ENCODE assay signal across 26 cellular contexts in the genomic region with DNA sequence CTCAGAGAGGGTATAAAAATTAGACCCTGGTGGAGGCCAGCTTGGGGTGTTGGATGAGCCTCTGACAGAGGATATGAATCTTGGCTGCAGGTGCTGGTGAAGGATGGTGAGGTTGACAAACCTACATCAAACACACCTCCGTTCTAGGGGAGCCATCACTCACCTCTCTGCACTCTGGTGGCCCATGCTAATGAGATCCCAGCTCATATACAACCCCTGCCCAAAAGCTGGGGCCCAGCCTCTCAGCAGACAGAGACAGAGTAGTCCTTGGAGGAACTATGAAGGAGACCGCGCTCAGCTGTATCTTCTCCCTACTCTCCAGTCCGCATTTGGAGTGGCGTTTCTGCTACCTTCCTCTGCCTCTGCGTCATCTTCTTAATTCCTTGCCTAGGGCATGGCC.
"Had no signal": no experiment of that assay in that cellular context is flagged by ENCODE, and none has a peak within 500 bp of the region (broad histone marks: within the 10 kb centered on the region; RNA-seq: fewer than 3 reads in every experiment).

No MANE protein-coding gene starts in this region.

- H3K27me3 ChIP-seq: ascending aorta, breast epithelium, gastrocnemius medialis had no signal

- H3K9me3 ChIP-seq: ascending aorta, breast epithelium, gastrocnemius medialis, heart left ventricle had no signal

- ATAC-seq: activated CD4-positive, alpha-beta T cell treated with anti-CD3 and anti-CD28 coated beads for 36 hours; activated naive CD4-positive, alpha-beta T cell treated with anti-CD3 and anti-CD28 coated beads, Interleukin-2, amount 50 U/mL, for 72 hours; activated T-cell treated with anti-CD3 and anti-CD28 coated beads, Interleukin-2, amount 50 U/mL, for 4 hours; activated T-helper 17 cell treated with anti-CD3 and anti-CD28 coated beads, Interleukin-2, amount 50 U/mL, for 72 hours; esophagus mucosa; foreskin keratinocyte; gastrocnemius medialis; heart left ventricle had no signal

- H3K9me3 Mint-ChIP-seq: activated CD4-positive, alpha-beta memory T cell treated with anti-CD3 and anti-CD28 coated beads, Interleukin-2, amount 10 ng/mL, durations not matched to agents 7 days and 5 days; activated CD4-positive, alpha-beta T cell treated with anti-CD3 and anti-CD28 coated beads, Interleukin-2, amount 10 ng/mL, durations not matched to agents 24 days and 14 days; activated naive CD4-positive, alpha-beta T cell treated with anti-CD3 and anti-CD28 coated beads for 36 hours; activated naive CD4-positive, alpha-beta T cell treated with anti-CD3 and anti-CD28 coated beads, Interleukin-2, amount 50 U/mL, for 72 hours; activated naive CD8-positive, alpha-beta T cell treated with anti-CD3 and anti-CD28 coated beads, Interleukin-2, amount 10 ng/mL, durations not matched to agents 7 days and 5 days; activated T-cell treated with anti-CD3 and anti-CD28 coated beads, Interleukin-2, amount 50 U/mL, for 4 hours; activated T-helper 17 cell treated with anti-CD3 and anti-CD28 coated beads, Interleukin-2, amount 50 U/mL, for 72 hours; central memory CD8-positive, alpha-beta T cell had no signal

- H3K36me3 Mint-ChIP-seq: activated naive CD4-positive, alpha-beta T cell treated with anti-CD3 and anti-CD28 coated beads, Interleukin-2, amount 50 U/mL, for 72 hours; activated naive CD8-positive, alpha-beta T cell treated with anti-CD3 and anti-CD28 coated beads, Interleukin-2, amount 10 ng/mL, durations not matched to agents 7 days and 5 days; brain had no signal

- H3K27ac Mint-ChIP-seq: activated CD4-positive, alpha-beta memory T cell treated with anti-CD3 and anti-CD28 coated beads, Interleukin-2, amount 10 ng/mL, durations not matched to agents 7 days and 5 days; activated CD4-positive, alpha-beta T cell treated with anti-CD3 and anti-CD28 coated beads for 36 hours; activated CD4-positive, alpha-beta T cell treated with anti-CD3 and anti-CD28 coated beads, Interleukin-2, amount 10 ng/mL, durations not matched to agents 24 days and 14 days; activated naive CD4-positive, alpha-beta T cell treated with anti-CD3 and anti-CD28 coated beads for 36 hours; activated naive CD4-positive, alpha-beta T cell treated with anti-CD3 and anti-CD28 coated beads, Interleukin-2, amount 50 U/mL, for 72 hours; activated naive CD8-positive, alpha-beta T cell treated with anti-CD3 and anti-CD28 coated beads, Interleukin-2, amount 10 ng/mL, durations not matched to agents 7 days and 5 days; activated T-helper 17 cell treated with anti-CD3 and anti-CD28 coated beads, Interleukin-2, amount 50 U/mL, for 72 hours; brain had no signal

- H3K4me3 ChIP-seq: ascending aorta, breast epithelium, gastrocnemius medialis, heart left ventricle had no signal

- DNase-seq: activated CD4-positive, alpha-beta memory T cell treated with anti-CD3 and anti-CD28 coated beads, Interleukin-2, amount 10 ng/mL, durations not matched to agents 7 days and 5 days; activated CD4-positive, alpha-beta T cell treated with anti-CD3 and anti-CD28 coated beads for 36 hours; activated CD4-positive, alpha-beta T cell treated with anti-CD3 and anti-CD28 coated beads, Interleukin-2, amount 10 ng/mL, durations not matched to agents 24 days and 14 days; activated CD4-positive, alpha-beta T cell treated with anti-CD3 and anti-CD28 coated beads, Interleukin-2, amount 50 U/mL, for 4 hours; activated CD4-positive, CD25-positive, alpha-beta regulatory T cell; activated CD4-positive, CD25-positive, alpha-beta regulatory T cell treated with anti-CD3 and anti-CD28 coated beads, Interleukin-2, amount 50 U/mL, for 72 hours; activated effector memory CD4-positive, alpha-beta T cell treated with Interleukin-2 at 50 U/mL for 16 hours; activated naive CD4-positive, alpha-beta T cell treated with anti-CD3 and anti-CD28 coated beads for 36 hours; activated naive CD8-positive, alpha-beta T cell treated with anti-CD3 and anti-CD28 coated beads, Interleukin-2, amount 10 ng/mL, durations not matched to agents 7 days and 5 days; activated T-cell treated with anti-CD3 and anti-CD28 coated beads, Interleukin-2, amount 50 U/mL, for 4 hours; cortex of kidney; dermis blood vessel endothelial cell; effector CD8-positive, alpha-beta T cell; gastrocnemius medialis; glutamatergic neuron; heart left ventricle; T-helper 2 cell had no signal

- H3K27ac ChIP-seq: ascending aorta, breast epithelium, foreskin keratinocyte, gastrocnemius medialis, heart left ventricle had no signal

- H3K4me1 ChIP-seq: ascending aorta, breast epithelium, foreskin keratinocyte, gastrocnemius medialis, heart left ventricle had no signal

- H3K4me1 Mint-ChIP-seq: activated CD4-positive, alpha-beta memory T cell treated with anti-CD3 and anti-CD28 coated beads, Interleukin-2, amount 10 ng/mL, durations not matched to agents 7 days and 5 days; activated CD4-positive, alpha-beta T cell treated with anti-CD3 and anti-CD28 coated beads for 36 hours; activated CD4-positive, alpha-beta T cell treated with anti-CD3 and anti-CD28 coated beads, Interleukin-2, amount 10 ng/mL, durations not matched to agents 24 days and 14 days; activated naive CD8-positive, alpha-beta T cell treated with anti-CD3 and anti-CD28 coated beads, Interleukin-2, amount 10 ng/mL, durations not matched to agents 7 days and 5 days; brain; central memory CD8-positive, alpha-beta T cell had no signal

- FAIRE-seq: colon had no signal

- H3K4me3 Mint-ChIP-seq: activated CD4-positive, alpha-beta memory T cell treated with anti-CD3 and anti-CD28 coated beads, Interleukin-2, amount 10 ng/mL, durations not matched to agents 7 days and 5 days; activated CD4-positive, alpha-beta T cell treated with anti-CD3 and anti-CD28 coated beads for 36 hours; activated CD4-positive, alpha-beta T cell treated with anti-CD3 and anti-CD28 coated beads, Interleukin-2, amount 10 ng/mL, durations not matched to agents 24 days and 14 days; activated naive CD4-positive, alpha-beta T cell treated with anti-CD3 and anti-CD28 coated beads for 36 hours; activated naive CD8-positive, alpha-beta T cell treated with anti-CD3 and anti-CD28 coated beads, Interleukin-2, amount 10 ng/mL, durations not matched to agents 7 days and 5 days; activated T-cell treated with anti-CD3 and anti-CD28 coated beads, Interleukin-2, amount 50 U/mL, for 4 hours; activated T-helper 17 cell treated with anti-CD3 and anti-CD28 coated beads, Interleukin-2, amount 50 U/mL, for 72 hours; brain; central memory CD8-positive, alpha-beta T cell had no signal

- H3K36me3 ChIP-seq: ascending aorta, breast epithelium, gastrocnemius medialis, heart left ventricle had no signal
